In the genomic region with DNA sequence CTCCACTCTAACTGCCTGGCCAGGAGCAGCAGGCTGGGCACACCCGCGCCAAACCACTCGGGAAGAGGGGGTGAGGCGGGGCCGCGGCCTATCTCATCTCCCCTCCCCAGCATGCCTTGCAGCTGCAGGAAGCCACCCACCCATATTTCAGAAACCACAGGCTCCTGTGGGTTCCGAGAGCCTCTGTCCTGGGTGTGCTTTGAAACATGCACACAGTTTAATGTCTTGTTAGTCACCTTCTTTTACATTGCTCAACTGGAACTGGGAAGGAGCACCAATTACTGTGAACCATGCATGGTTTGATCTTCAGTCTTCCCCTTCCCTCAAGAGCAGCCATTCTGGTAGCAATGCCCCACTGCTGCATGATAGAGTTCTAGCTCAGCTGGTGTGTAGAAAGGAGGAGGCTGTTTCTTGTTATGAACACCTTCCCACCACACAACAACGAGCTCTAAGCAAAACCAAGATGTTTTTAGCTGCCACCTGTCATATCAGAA, we compare ENCODE assay signal across 8 cellular contexts.
A peak's percentile ranks its signal among the peaks of the same experiment; 100 is the strongest.
DNase-seq lines count a peak whose midpoint lies in the region; ATAC-seq lines count a peak whose summit lies in the region.

No MANE protein-coding gene starts in this region.

- peak; percentile 48 for ATAC-seq in GM18868 (IDR thresholded peaks at IDR 0.05; ENCODE audit: unreplicated experiment)
- ATAC-seq in HG03060 (IDR thresholded peaks at IDR 0.05; ENCODE audit: low read depth, unreplicated experiment): peak; percentile 28

- DNase-seq in T follicular helper cell (ENCODE audit: low read depth) (peak; percentile 55), AG20443 (ENCODE audit: low spot score) (no peak), NCI-H2029 (lab: John Stamatoyannopoulos, UW) (no peak), NCI-H1436 treated with DMSO at 0.1 percent for 48 hours (lab: John Stamatoyannopoulos, UW) (no peak)
- DNase-seq in activated naive CD4-positive, alpha-beta T cell treated with anti-CD3 and anti-CD28 coated beads, Interleukin-2, amount 50 U/mL, for 16 hours: peak; percentile 74
- DNase-seq in stimulated activated CD4-positive, alpha-beta T cell treated with anti-CD3 and anti-CD28 coated beads, TNF-alpha, amount 100 ng/mL, for 1 hour (ENCODE audit: low read depth in 3 of 3, low spot score in 1 of 3): peak; percentile 50 to 61 (median 52)

Comparison
In these comparisons a context has a peak if more than half of its experiments do, and no peak if none do; other contexts are left out.
1. DNase-seq: peak in T follicular helper cell (single experiment), activated naive CD4-positive, alpha-beta T cell treated with anti-CD3 and anti-CD28 coated beads, Interleukin-2, amount 50 U/mL, for 16 hours (single experiment) and stimulated activated CD4-positive, alpha-beta T cell treated with anti-CD3 and anti-CD28 coated beads, TNF-alpha, amount 100 ng/mL, for 1 hour (3 of 3); none in AG20443 (single experiment), NCI-H2029 (single experiment) and NCI-H1436 treated with DMSO at 0.1 percent for 48 hours (single experiment).